In the genomic region with DNA sequence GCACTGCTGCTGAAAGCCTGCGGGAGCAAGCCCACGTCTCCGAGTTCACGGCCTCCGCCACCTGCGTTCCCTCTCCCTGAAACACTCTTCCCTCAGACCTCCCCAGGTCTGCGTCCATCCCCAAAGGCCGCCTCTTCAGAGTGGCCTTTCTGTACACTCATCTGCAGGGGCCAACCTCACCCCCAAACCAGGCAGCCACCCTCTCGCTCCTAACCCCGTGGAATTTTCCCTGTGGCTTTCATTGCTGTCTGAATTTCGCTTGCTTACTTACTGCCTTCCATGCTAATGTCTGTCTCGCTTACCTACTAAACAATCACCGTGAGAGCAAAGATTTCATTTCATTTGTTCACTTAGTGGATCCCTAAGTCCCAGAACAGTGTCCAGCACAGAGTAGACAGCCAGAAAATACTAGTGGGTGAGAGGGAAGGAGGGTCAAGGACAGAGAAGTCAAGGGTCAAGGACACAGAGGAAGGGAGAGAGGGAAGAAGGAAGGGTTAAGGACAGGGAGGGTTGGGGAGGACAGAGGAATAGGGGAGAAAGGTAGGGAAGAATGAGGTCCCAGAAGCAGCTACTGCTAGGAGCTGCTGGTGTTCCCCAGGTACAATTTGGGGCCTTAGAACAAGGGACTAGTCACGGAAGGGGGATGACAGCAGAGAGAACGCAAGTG, we compare ENCODE assay signal across 15 cellular contexts.
DNase-seq lines count a peak whose midpoint lies in the region; ATAC-seq and TF ChIP-seq lines count a peak whose summit lies in the region.
"Had no signal": no experiment of that assay in that cellular context is flagged by ENCODE, and none has a peak within 500 bp of the region (broad histone marks: within the 10 kb centered on the region; RNA-seq: fewer than 3 reads in every experiment).

No MANE protein-coding gene starts in this region.

- peak overlapping the region; percentile 12 for H3K27ac Mint-ChIP-seq in stimulated activated naive CD8-positive, alpha-beta T cell treated with anti-CD3 and anti-CD28 coated beads, Interleukin-15, Interleukin-2, amounts not matched to agents 100 ng/mL and 50 ng/mL, for 24 hours
- H3K27ac Mint-ChIP-seq in brain (peak overlapping the region in 3 of 5 experiments; percentile 0 to 19 (median 9)), type B pancreatic cell (peak overlapping the region; percentile 30)
- H3K27ac Mint-ChIP-seq in naive thymus-derived CD8-positive, alpha-beta T cell = peak overlapping the region in 6 of 10 donors; percentile 1 to 87 (median 50)
- H3K27ac Mint-ChIP-seq: dendritic cell treated with granulocyte-macrophage colony-stimulating factor and Interleukin-4, amounts not matched to agents 40 ng/mL and 50 ng/mL, for 4 days; HFFc6 had no signal

- no peak for TF ChIP-seq CTCF in brain (conservative IDR thresholded peaks at IDR 0.05)
- no peak for TF ChIP-seq CTCF in type B pancreatic cell (conservative IDR thresholded peaks at IDR 0.05)
- no peak for TF ChIP-seq CTCF in GM10248 (IDR thresholded peaks at IDR 0.05; ENCODE audit: control extremely low read depth, extremely low read depth, low read depth, missing control alignments)

- no peaks in the 10 kb centered on the region for H3K27me3 Mint-ChIP-seq in stimulated activated naive CD8-positive, alpha-beta T cell treated with anti-CD3 and anti-CD28 coated beads, Interleukin-15, Interleukin-2, amounts not matched to agents 100 ng/mL and 50 ng/mL, for 24 hours
- H3K27me3 Mint-ChIP-seq in brain (peaks cover 4% of the 10 kb centered on the region), type B pancreatic cell (no peaks in the 10 kb centered on the region)
- no peaks in the 10 kb centered on the region for H3K27me3 Mint-ChIP-seq in naive thymus-derived CD8-positive, alpha-beta T cell

- H3K36me3 Mint-ChIP-seq in stimulated activated naive CD8-positive, alpha-beta T cell treated with anti-CD3 and anti-CD28 coated beads, Interleukin-15, Interleukin-2, amounts not matched to agents 100 ng/mL and 50 ng/mL, for 24 hours (ENCODE audit: low read depth) = peaks cover 72% of the 10 kb centered on the region
- H3K36me3 Mint-ChIP-seq in brain (no peaks in the 10 kb centered on the region), type B pancreatic cell (no peaks in the 10 kb centered on the region)
- peaks cover 0 to 84% (median 2%) of the 10 kb centered on the region in 3 donors for H3K36me3 Mint-ChIP-seq in naive thymus-derived CD8-positive, alpha-beta T cell

- H3K4me3 Mint-ChIP-seq in stimulated activated naive CD8-positive, alpha-beta T cell treated with anti-CD3 and anti-CD28 coated beads, Interleukin-15, Interleukin-2, amounts not matched to agents 100 ng/mL and 50 ng/mL, for 24 hours = no peak overlapping the region
- H3K4me3 Mint-ChIP-seq in brain = peak overlapping the region in 1 of 5 experiments; percentile 2
- no peak overlapping the region for H3K4me3 Mint-ChIP-seq in naive thymus-derived CD8-positive, alpha-beta T cell
- peak overlapping the region; percentile 8 for H3K4me3 Mint-ChIP-seq in type B pancreatic cell
- H3K4me3 Mint-ChIP-seq: dendritic cell treated with granulocyte-macrophage colony-stimulating factor and Interleukin-4, amounts not matched to agents 40 ng/mL and 50 ng/mL, for 4 days; HFFc6 had no signal

- H3K9me3 Mint-ChIP-seq in stimulated activated naive CD8-positive, alpha-beta T cell treated with anti-CD3 and anti-CD28 coated beads, Interleukin-15, Interleukin-2, amounts not matched to agents 100 ng/mL and 50 ng/mL, for 24 hours = no peaks in the 10 kb centered on the region
- H3K9me3 Mint-ChIP-seq in brain = no peaks in the 10 kb centered on the region
- H3K9me3 Mint-ChIP-seq in naive thymus-derived CD8-positive, alpha-beta T cell = no peaks in the 10 kb centered on the region
- H3K9me3 Mint-ChIP-seq in type B pancreatic cell = no peaks in the 10 kb centered on the region
- H3K9me3 Mint-ChIP-seq: dendritic cell treated with granulocyte-macrophage colony-stimulating factor and Interleukin-4, amounts not matched to agents 40 ng/mL and 50 ng/mL, for 4 days; HFFc6 had no signal

- CTCF ChIA-PET in GM10248 (lab: Yijun Ruan, JAX) = no interaction called here

- POLR2A ChIA-PET in naive thymus-derived CD8-positive, alpha-beta T cell (lab: Charles Lee) = interaction anchor here (0.6 to 0.7 kb wide), 2 partner anchors 46 to 522 kb away, joined by 3 to 4 read pairs; no protein-coding TSS in a partner anchor
- POLR2A ChIA-PET in GM10248 (lab: Yijun Ruan, JAX) = no interaction called here

- no peak for DNase-seq in stimulated activated naive CD8-positive, alpha-beta T cell treated with anti-CD3 and anti-CD28 coated beads, Interleukin-15, Interleukin-2, amounts not matched to agents 100 U/mL and 50 U/mL, for 24 hours
- DNase-seq in naive thymus-derived CD8-positive, alpha-beta T cell = no peak
- DNase-seq in type B pancreatic cell (ENCODE audit: extremely low spot score, unreplicated experiment) (no peak), GM10248 (ENCODE audit: extremely low spot score) (no peak), NCI-H345 (lab: John Stamatoyannopoulos, UW) (no peak)
- DNase-seq in activated CD8-positive, alpha-beta memory T cell treated with anti-CD3 and anti-CD28 coated beads, Interleukin-2, amount 50 U/mL, for 48 hours = no peak
- DNase-seq: amygdala; BE2C; HFFc6; MG63; NCI-H2081 treated with DMSO at 0.1 percent for 48 hours; stimulated activated CD8-positive, alpha-beta memory T cell treated with anti-CD3 and anti-CD28 coated beads, Interleukin-4, amount 100 ng/mL, for 48 hours had no signal

- H3K4me1 Mint-ChIP-seq in stimulated activated naive CD8-positive, alpha-beta T cell treated with anti-CD3 and anti-CD28 coated beads, Interleukin-15, Interleukin-2, amounts not matched to agents 100 ng/mL and 50 ng/mL, for 24 hours (ENCODE audit: low read depth) = peaks cover 89% of the 10 kb centered on the region
- H3K4me1 Mint-ChIP-seq in brain (peaks cover 25% of the 10 kb centered on the region), type B pancreatic cell (ENCODE audit: unreplicated experiment) (peaks cover 57% of the 10 kb centered on the region)
- peaks cover 24 to 62% (median 35%) of the 10 kb centered on the region in 4 donors for H3K4me1 Mint-ChIP-seq in naive thymus-derived CD8-positive, alpha-beta T cell

- ATAC-seq in stimulated activated naive CD8-positive, alpha-beta T cell treated with anti-CD3 and anti-CD28 coated beads, Interleukin-15, Interleukin-2, amounts not matched to agents 100 U/mL and 50 U/mL, for 24 hours = no peak
- ATAC-seq in naive thymus-derived CD8-positive, alpha-beta T cell = no peak
